ENCODE assay signal across 14 cellular contexts in the genomic region with DNA sequence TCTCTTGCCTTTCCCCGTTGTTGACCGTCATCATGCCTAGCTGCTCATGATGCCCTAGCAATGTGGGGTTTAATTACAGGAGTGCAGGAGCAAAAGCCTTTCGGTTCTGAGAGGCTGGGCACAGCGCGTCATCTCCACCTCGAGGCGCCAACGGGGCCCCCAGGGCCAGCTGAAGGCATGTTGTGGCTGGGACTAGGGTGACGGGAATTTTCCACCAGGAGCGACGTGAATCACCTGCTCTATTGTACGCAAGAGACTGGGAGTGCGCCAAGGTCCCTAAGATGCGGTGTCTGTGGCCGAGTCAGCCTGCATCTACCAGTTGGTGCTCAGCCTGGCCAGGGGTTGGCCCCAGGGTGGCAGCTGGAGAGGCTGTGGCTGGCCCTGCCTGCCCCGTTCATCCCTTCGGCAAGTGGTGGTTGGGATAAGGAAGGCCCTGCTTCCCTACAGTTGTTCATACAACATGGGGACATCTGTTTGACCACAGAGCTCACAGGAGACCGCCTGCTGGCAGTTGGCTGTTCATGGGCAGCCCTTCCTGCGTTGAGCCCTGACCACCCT.
"Had no signal": no experiment of that assay in that cellular context is flagged by ENCODE, and none has a peak within 500 bp of the region (broad histone marks: within the 10 kb centered on the region; RNA-seq: fewer than 3 reads in every experiment).

No MANE protein-coding gene starts in this region.

- H3K9me3 ChIP-seq: gastrocnemius medialis, neutrophil, pancreas, right lobe of liver, thoracic aorta had no signal

- H3K4me1 ChIP-seq: gastrocnemius medialis, pancreas, right lobe of liver had no signal

- H3K36me3 ChIP-seq: gastrocnemius medialis, neutrophil, pancreas, right lobe of liver, thoracic aorta, WERI-Rb-1 had no signal

- H3K27me3 ChIP-seq: gastrocnemius medialis, neutrophil, pancreas, right lobe of liver had no signal

- H3K4me3 ChIP-seq: gastrocnemius medialis, lung, pancreas, right lobe of liver, smooth muscle cell, thoracic aorta had no signal

- H3K27ac ChIP-seq: gastrocnemius medialis, neutrophil, pancreas, right lobe of liver, thoracic aorta, WERI-Rb-1 had no signal

- DNase-seq: activated CD4-positive, alpha-beta T cell treated with anti-CD3 and anti-CD28 coated beads for 1 hour; activated gamma-delta T cell; effector CD8-positive, alpha-beta T cell; gastrocnemius medialis; head of caudate nucleus; natural killer cell; right lobe of liver; stimulated activated CD4-positive, alpha-beta T cell treated with anti-CD3 and anti-CD28 coated beads, Interleukin-4, amount 100 ng/mL, for 1 hour; WERI-Rb-1 had no signal
